ENCODE assay signal across 26 cellular contexts in genomic region chr2:8527676-8528075, GRCh38.
"Had no signal": no experiment of that assay in that cellular context is flagged by ENCODE, and none has a peak within 500 bp of the region (broad histone marks: within the 10 kb centered on the region; RNA-seq: fewer than 3 reads in every experiment).

No MANE protein-coding gene starts in this region.

- H3K4me1 ChIP-seq: breast epithelium, foreskin keratinocyte, sigmoid colon had no signal

- H3K27ac ChIP-seq: breast epithelium, esophagus muscularis mucosa, foreskin keratinocyte, heart right ventricle, ovary, prostate gland, sigmoid colon, stomach, thyroid gland, upper lobe of left lung, vagina had no signal

- H3K27me3 ChIP-seq: breast epithelium, esophagus muscularis mucosa, foreskin keratinocyte, heart right ventricle, ovary, sigmoid colon, stomach, thyroid gland, upper lobe of left lung, vagina had no signal

- H3K36me3 ChIP-seq: breast epithelium, esophagus muscularis mucosa, heart right ventricle, ovary, prostate gland, sigmoid colon, stomach, thyroid gland, upper lobe of left lung, vagina had no signal

- ATAC-seq: activated CD4-positive, alpha-beta T cell treated with anti-CD3 and anti-CD28 coated beads for 36 hours; activated naive CD4-positive, alpha-beta T cell treated with anti-CD3 and anti-CD28 coated beads, Interleukin-2, amount 50 U/mL, for 72 hours; activated T-cell treated with anti-CD3 and anti-CD28 coated beads, Interleukin-2, amount 50 U/mL, for 72 hours; foreskin keratinocyte; heart right ventricle; stimulated activated naive B cell treated with anti-CD40 and anti-IgM and Interleukin-4, amounts not matched to agents 10 μg/mL and 1 μg/mL and 100 μg/mL, for 72 hours had no signal

- H3K4me3 ChIP-seq: breast epithelium, esophagus muscularis mucosa, heart right ventricle, ovary, prostate gland, sigmoid colon, stomach, thyroid gland, upper lobe of left lung, vagina had no signal

- H3K9me3 ChIP-seq: ovary, prostate gland, thyroid gland had no signal

- DNase-seq: activated CD4-positive, alpha-beta T cell treated with anti-CD3 and anti-CD28 coated beads for 36 hours; activated CD4-positive, CD25-positive, alpha-beta regulatory T cell; activated naive CD4-positive, alpha-beta T cell; activated T-cell treated with anti-CD3 and anti-CD28 coated beads for 4 hours; activated T-cell treated with anti-CD3 and anti-CD28 coated beads, Interleukin-2, amount 50 U/mL, for 72 hours; central memory CD4-positive, alpha-beta T cell; dermis blood vessel endothelial cell; effector CD4-positive, alpha-beta T cell; foreskin keratinocyte; heart right ventricle; mammary epithelial cell; naive B cell; ovary; retina; sigmoid colon; small intestine; stimulated activated CD4-positive, alpha-beta T cell treated with anti-CD3 and anti-CD28 coated beads, Interleukin-4, amount 100 ng/mL, for 24 hours; stimulated activated naive B cell treated with anti-CD40 and anti-IgM and Interleukin-4, amounts not matched to agents 10 μg/mL and 1 μg/mL and 100 μg/mL, for 72 hours; stomach; thyroid gland; upper lobe of left lung had no signal
